In the genomic region with DNA sequence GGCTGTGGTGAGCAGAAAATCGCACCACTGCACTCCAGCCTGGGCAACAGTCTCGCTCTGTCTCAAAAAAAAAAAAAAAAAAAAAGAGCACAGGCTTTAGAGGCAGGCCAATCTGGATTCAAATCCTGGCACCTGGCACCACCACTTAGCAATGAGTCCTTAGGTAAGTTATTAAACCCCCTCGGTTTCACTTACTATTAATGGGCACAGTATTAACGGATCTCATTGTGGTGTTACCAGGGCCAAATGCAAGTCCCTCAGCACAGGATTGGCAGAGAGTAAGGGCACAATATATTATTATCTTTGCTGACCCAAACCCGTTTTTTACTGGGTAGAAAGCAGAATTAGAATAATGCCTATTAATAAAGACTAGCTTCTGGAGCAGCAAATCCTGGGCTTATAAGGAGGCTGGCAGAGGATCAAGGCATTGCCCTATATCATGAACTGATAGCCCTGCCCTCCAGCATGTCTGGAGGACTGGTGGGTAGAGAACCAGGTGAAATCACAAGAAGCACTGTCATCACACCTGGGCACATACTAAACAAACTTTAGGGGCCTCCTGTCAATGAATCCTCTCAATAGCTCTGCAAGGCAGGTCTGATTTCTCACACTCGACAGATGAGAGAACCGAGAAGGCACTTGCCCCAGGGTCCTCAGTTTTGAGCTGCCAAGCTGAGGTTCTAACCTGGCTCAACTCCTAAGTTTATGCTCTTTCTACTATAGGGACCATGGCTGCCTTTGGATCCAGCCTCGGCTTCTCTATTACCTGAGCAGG, we compare ENCODE assay signal across 1 cellular context.
TF ChIP-seq lines count a peak whose summit lies in the region.

No MANE protein-coding gene starts in this region.

TF ChIP-seq in IMR-90, 13 proteins besides CTCF, POLR2A, EP300 and RAD21:
- TF ChIP-seq RFX5 (IDR thresholded peaks at IDR 0.05; ENCODE audit: low read depth, low read length) = no peak
